ENCODE assay signal across 21 cellular contexts in genomic region chr7:116148108-116148507, GRCh38.
DNase-seq lines count a peak whose midpoint lies in the region; ATAC-seq, FAIRE-seq and TF ChIP-seq lines count a peak whose summit lies in the region.
"Had no signal": no experiment of that assay in that cellular context is flagged by ENCODE, and none has a peak within 500 bp of the region (broad histone marks: within the 10 kb centered on the region; RNA-seq: fewer than 3 reads in every experiment).

No MANE protein-coding gene starts in this region.

- H3K36me3 ChIP-seq in left ventricle myocardium inferior, result no peaks in the 10 kb centered on the region
- H3K36me3 ChIP-seq: BLaER1 had no signal

- DNase-seq in Right ventricle myocardium inferior (ENCODE audit: missing footprints), result no peak
- DNase-seq in left ventricle myocardium inferior, result no peak
- no peak for DNase-seq in GM12891 (ENCODE audit: insufficient read length, low spot score)
- DNase-seq in stimulated activated naive B cell treated with anti-CD40 and anti-IgM and Interleukin-4, amounts not matched to agents 10 μg/mL and 1 μg/mL and 100 μg/mL, for 72 hours, result no peak
- no peak for DNase-seq in activated CD8-positive, alpha-beta memory T cell treated with anti-CD3 and anti-CD28 coated beads for 24 hours
- DNase-seq: AML-193; Calu3; CD8-positive, alpha-beta T cell; DMS79 treated with DMSO at 0.1 percent for 48 hours; EL; HCEC 1CT had no signal

- no peak for TF ChIP-seq CTCF in left ventricle myocardium inferior (IDR thresholded peaks at IDR 0.05; ENCODE audit: borderline replicate concordance)

- peak; percentile 31 for FAIRE-seq in GM12891 (lab: Jason Lieb, UNC)
- FAIRE-seq: A549, GM12878, H54, HepG2 had no signal

- H3K27ac ChIP-seq in left ventricle myocardium inferior (replicated peaks), result no peak overlapping the region
- H3K27ac ChIP-seq: 22Rv1, A549, BLaER1, GM23248 had no signal

- H3K4me3 Mint-ChIP-seq in dendritic cell treated with granulocyte-macrophage colony-stimulating factor and Interleukin-4, amounts not matched to agents 40 ng/mL and 50 ng/mL, for 4 days, result no peak overlapping the region
- H3K4me3 Mint-ChIP-seq in stimulated activated naive B cell treated with anti-CD40 and anti-IgM and Interleukin-4, amounts not matched to agents 10 μg/mL and 1 μg/mL and 100 μg/mL, for 72 hours, result peak overlapping the region in 1 of 2 donors; percentile 27
- H3K4me3 Mint-ChIP-seq: CD8-positive, alpha-beta T cell had no signal

- H3K9me3 ChIP-seq in left ventricle myocardium inferior (replicated peaks), result no peaks in the 10 kb centered on the region
- H3K9me3 ChIP-seq: A549 had no signal

- H3K4me3 ChIP-seq in left ventricle myocardium inferior, result no peak overlapping the region
- H3K4me3 ChIP-seq: A549, BLaER1, GM12878, GM23248 had no signal

- no peaks in the 10 kb centered on the region for H3K4me1 ChIP-seq in left ventricle myocardium inferior
- H3K4me1 ChIP-seq: A549 had no signal

- peak overlapping the region; percentile 1 for H3K27ac Mint-ChIP-seq in dendritic cell treated with granulocyte-macrophage colony-stimulating factor and Interleukin-4, amounts not matched to agents 40 ng/mL and 50 ng/mL, for 4 days
- H3K27ac Mint-ChIP-seq in stimulated activated naive B cell treated with anti-CD40 and anti-IgM and Interleukin-4, amounts not matched to agents 10 μg/mL and 1 μg/mL and 100 μg/mL, for 72 hours, result peak overlapping the region; percentile 48
- H3K27ac Mint-ChIP-seq: CD8-positive, alpha-beta T cell had no signal

- H3K27me3 ChIP-seq in left ventricle myocardium inferior (ENCODE audit: low read depth), result no peaks in the 10 kb centered on the region
- H3K27me3 ChIP-seq: BLaER1 had no signal

- peaks cover 40% of the 10 kb centered on the region for H3K4me1 Mint-ChIP-seq in dendritic cell treated with granulocyte-macrophage colony-stimulating factor and Interleukin-4, amounts not matched to agents 40 ng/mL and 50 ng/mL, for 4 days (ENCODE audit: low read depth)
- H3K4me1 Mint-ChIP-seq in stimulated activated naive B cell treated with anti-CD40 and anti-IgM and Interleukin-4, amounts not matched to agents 10 μg/mL and 1 μg/mL and 100 μg/mL, for 72 hours, result peaks cover 32 to 82% of the 10 kb centered on the region in 2 donors

- H3K36me3 Mint-ChIP-seq in dendritic cell treated with granulocyte-macrophage colony-stimulating factor and Interleukin-4, amounts not matched to agents 40 ng/mL and 50 ng/mL, for 4 days (ENCODE audit: low read depth), result peaks cover 7% of the 10 kb centered on the region
- peaks cover 5 to 14% of the 10 kb centered on the region in 2 donors for H3K36me3 Mint-ChIP-seq in stimulated activated naive B cell treated with anti-CD40 and anti-IgM and Interleukin-4, amounts not matched to agents 10 μg/mL and 1 μg/mL and 100 μg/mL, for 72 hours
- H3K36me3 Mint-ChIP-seq: CD8-positive, alpha-beta T cell had no signal

- no peak for TF ChIP-seq POLR2A in GM12891 (IDR thresholded peaks at IDR 0.05; ENCODE audit: low read depth, low read length)

- H3K9me3 Mint-ChIP-seq in dendritic cell treated with granulocyte-macrophage colony-stimulating factor and Interleukin-4, amounts not matched to agents 40 ng/mL and 50 ng/mL, for 4 days, result peaks cover 11% of the 10 kb centered on the region
- peaks cover 5 to 7% of the 10 kb centered on the region in 2 donors for H3K9me3 Mint-ChIP-seq in stimulated activated naive B cell treated with anti-CD40 and anti-IgM and Interleukin-4, amounts not matched to agents 10 μg/mL and 1 μg/mL and 100 μg/mL, for 72 hours
- H3K9me3 Mint-ChIP-seq: CD8-positive, alpha-beta T cell; IgD-negative memory B cell had no signal

- peaks cover 2% of the 10 kb centered on the region for H3K27me3 Mint-ChIP-seq in dendritic cell treated with granulocyte-macrophage colony-stimulating factor and Interleukin-4, amounts not matched to agents 40 ng/mL and 50 ng/mL, for 4 days
- H3K27me3 Mint-ChIP-seq in stimulated activated naive B cell treated with anti-CD40 and anti-IgM and Interleukin-4, amounts not matched to agents 10 μg/mL and 1 μg/mL and 100 μg/mL, for 72 hours, result no peaks in the 10 kb centered on the region
- H3K27me3 Mint-ChIP-seq: IgD-negative memory B cell had no signal

- peak; percentile 52 for ATAC-seq in Right ventricle myocardium inferior
- no peak for ATAC-seq in stimulated activated naive B cell treated with anti-CD40 and anti-IgM and Interleukin-4, amounts not matched to agents 10 μg/mL and 1 μg/mL and 100 μg/mL, for 72 hours (replicated peaks)
- no peak for ATAC-seq in HG03565 (IDR thresholded peaks at IDR 0.05; ENCODE audit: unreplicated experiment)
- ATAC-seq: A549; CD8-positive, alpha-beta T cell; GM12878; HepG2 had no signal

- intact Hi-C loops in Right ventricle myocardium inferior (cut with DNase I) (no loop called here), left ventricle myocardium inferior (cut with micrococcal nuclease) (no loop called here)
- intact Hi-C loops in dendritic cell treated with granulocyte-macrophage colony-stimulating factor and Interleukin-4, amounts not matched to agents 40 ng/mL and 50 ng/mL, for 4 days (cut with micrococcal nuclease), result no loop called here

TF ChIP-seq in GM12891, 5 proteins besides CTCF, POLR2A, EP300 and RAD21:
- no peak for TF ChIP-seq POU2F2 (IDR thresholded peaks at IDR 0.05; ENCODE audit: low read depth, low read length)
- TF ChIP-seq POLR2AphosphoS5 (IDR thresholded peaks at IDR 0.05; ENCODE audit: low read depth, low read length), result no peak
- TF ChIP-seq PAX5 (IDR thresholded peaks at IDR 0.05; ENCODE audit: insufficient read depth, low read length, severe bottlenecking), result no peak
- TF ChIP-seq TAF1 (IDR thresholded peaks at IDR 0.05; ENCODE audit: low read depth, low read length), result no peak
- no peak for TF ChIP-seq SPI1 (IDR thresholded peaks at IDR 0.05; ENCODE audit: low read depth, low read length)
TF ChIP-seq in GM12891: peak in this region for 0.
